10 cellular contexts compared by ENCODE assay signal in genomic region chr1:241323510-241323909, GRCh38. TPM values are rescaled to one million over a fixed set of nuclear protein-coding genes. Genes with fewer than 3 reads are reported as not detected.
DNase-seq lines count a peak whose midpoint lies in the region; FAIRE-seq and TF ChIP-seq lines count a peak whose summit lies in the region.
"Had no signal": no experiment of that assay in that cellular context is flagged by ENCODE, and none has a peak within 500 bp of the region (broad histone marks: within the 10 kb centered on the region; RNA-seq: fewer than 3 reads in every experiment).

No MANE protein-coding gene starts in this region.

- no peak for FAIRE-seq in D721Med (lab: Jason Lieb, UNC)

- H3K4me1 ChIP-seq in breast epithelium (no peaks in the 10 kb centered on the region), PC-9 (replicated peaks; ENCODE audit: insufficient read depth) (no peaks in the 10 kb centered on the region)

- H3K36me3 ChIP-seq in breast epithelium (no peaks in the 10 kb centered on the region), PC-9 (ENCODE audit: low read depth) (no peaks in the 10 kb centered on the region)

- no peaks in the 10 kb centered on the region for H3K9me3 Mint-ChIP-seq in MCF 10A (ENCODE audit: unreplicated experiment)

- H3K27ac ChIP-seq in breast epithelium (no peak overlapping the region), PC-9 (no peak overlapping the region)

- DNase-seq in MCF 10A (ENCODE audit: unreplicated experiment) (peak; percentile 78), breast epithelium (ENCODE audit: low spot score in 2 of 2) (no peak), RKO (ENCODE audit: low spot score) (peak; percentile 58), erythroblast (lab: John Stamatoyannopoulos, UW) (peak; percentile 12 to 19), NCI-H187 (lab: John Stamatoyannopoulos, UW) (no peak), PC-9 (no peak), D721Med (ENCODE audit: insufficient read length, low spot score) (no peak)
- DNase-seq in stimulated activated CD8-positive, alpha-beta memory T cell treated with anti-CD3 and anti-CD28 coated beads, Interleukin-4, amount 100 ng/mL, for 48 hours: peak; percentile 39
- DNase-seq: CD8-positive, alpha-beta T cell; natural killer cell had no signal

- H3F3A ChIP-seq in PC-9 (ENCODE audit: insufficient read depth, low read depth): no peaks in the 10 kb centered on the region

- H3K27me3 ChIP-seq in breast epithelium (no peaks in the 10 kb centered on the region), PC-9 (ENCODE audit: insufficient read depth, low read depth) (no peaks in the 10 kb centered on the region)

- no peaks in the 10 kb centered on the region for H3K4me1 Mint-ChIP-seq in MCF 10A (ENCODE audit: insufficient read depth, unreplicated experiment)
- H3K4me1 Mint-ChIP-seq: natural killer cell had no signal

- H3K9me2 ChIP-seq in PC-9 (ENCODE audit: insufficient read depth): no peaks in the 10 kb centered on the region

- BruUV-seq in MCF 10A (replicated peaks; lab: Mats Ljungman, UMichigan) (no TSS peak), PC-9 (replicated peaks; lab: Mats Ljungman, UMichigan) (no TSS peak)

- H3K4me3 Mint-ChIP-seq in MCF 10A (ENCODE audit: unreplicated experiment): no peak overlapping the region
- H3K4me3 Mint-ChIP-seq: CD8-positive, alpha-beta T cell; natural killer cell had no signal

- H3K4me3 ChIP-seq in breast epithelium (no peak overlapping the region), PC-9 (no peak overlapping the region)

- no peak for TF ChIP-seq POLR2A in breast epithelium (IDR thresholded peaks at IDR 0.05)
- no peak for TF ChIP-seq POLR2A in erythroblast (IDR thresholded peaks at IDR 0.05; ENCODE audit: low read length)

- H3K27me3 Mint-ChIP-seq in MCF 10A (ENCODE audit: insufficient read depth, unreplicated experiment): peaks cover 45% of the 10 kb centered on the region

- H3K9me3 ChIP-seq in breast epithelium: no peaks in the 10 kb centered on the region
- H3K9me3 ChIP-seq in PC-9 (ENCODE audit: insufficient read depth, low read depth): no peaks in the 10 kb centered on the region

- no peaks in the 10 kb centered on the region for H3K79me2 ChIP-seq in PC-9 (ENCODE audit: low read depth)

- no peak overlapping the region for H2AFZ ChIP-seq in PC-9

- POLR2A ChIA-PET in MCF 10A (lab: Yijun Ruan, JAX) (interaction anchor here (1.0 to 1.3 kb wide), 2 partner anchors 9 to 31 kb away, joined by 3 to 5 read pairs; no protein-coding TSS in a partner anchor), PC-9 (lab: Charles Lee; ENCODE audit: unreplicated experiment) (no interaction called here)

- TF ChIP-seq CTCF in MCF 10A (IDR thresholded peaks at IDR 0.05; ENCODE audit: unreplicated experiment) (no peak), breast epithelium (IDR thresholded peaks at IDR 0.05) (no peak), PC-9 (conservative IDR thresholded peaks at IDR 0.05) (no peak), D721Med (IDR thresholded peaks at IDR 0.05; ENCODE audit: insufficient read depth, missing control alignments) (no peak)

- no peak overlapping the region for H3K4me2 ChIP-seq in PC-9

- no peaks in the 10 kb centered on the region for H4K20me1 ChIP-seq in PC-9 (ENCODE audit: insufficient read depth)

- intact Hi-C loops in MCF 10A (cut with micrococcal nuclease): no loop called here
- intact Hi-C loops in breast epithelium (cut with DNase I; ENCODE audit: low total_unique reads): no loop called here
- intact Hi-C loops in PC-9 (cut with micrococcal nuclease; ENCODE audit: unreplicated experiment): no loop called here

- H3K27ac Mint-ChIP-seq in MCF 10A (ENCODE audit: low read depth, unreplicated experiment): no peak overlapping the region
- H3K27ac Mint-ChIP-seq: CD8-positive, alpha-beta T cell; natural killer cell had no signal

- CTCF ChIA-PET in MCF 10A (lab: Yijun Ruan, JAX): interaction anchor here (0.8 kb wide), 2 partner anchors 92 to 162 kb away, joined by 3 read pairs; no protein-coding TSS in a partner anchor
- CTCF ChIA-PET in PC-9 (lab: Charles Lee): no interaction called here

- no peaks in the 10 kb centered on the region for H3K36me3 Mint-ChIP-seq in MCF 10A (ENCODE audit: insufficient read depth, unreplicated experiment)
- H3K36me3 Mint-ChIP-seq: CD8-positive, alpha-beta T cell; natural killer cell had no signal

RNA-seq across cellular contexts. Expression of gene RGS7, which starts 33.5 kb away (rescaled TPM):
- 0.42 and 0.61 TPM in 2 replicates for total RNA-seq in MCF 10A (2022)
- total RNA-seq in breast epithelium: under 1 TPM in 1 of 3 donors, not detected in 2; 0.16 TPM
- 2.0 and 5.8 TPM in 2 replicates for total RNA-seq in PC-9 (2021)
- total RNA-seq: CD8-positive, alpha-beta T cell; natural killer cell had no signal

Comparison
In these comparisons a context has a peak if more than half of its experiments do, and no peak if none do; other contexts are left out.
1. DNase-seq: peak in MCF 10A (single experiment), RKO (single experiment), erythroblast (2 of 2) and stimulated activated CD8-positive, alpha-beta memory T cell treated with anti-CD3 and anti-CD28 coated beads, Interleukin-4, amount 100 ng/mL, for 48 hours (single experiment); none in breast epithelium (0 of 2), NCI-H187 (0 of 2), PC-9 (0 of 2) and D721Med (single experiment).